ENCODE assay signal across 15 cellular contexts in the genomic region with DNA sequence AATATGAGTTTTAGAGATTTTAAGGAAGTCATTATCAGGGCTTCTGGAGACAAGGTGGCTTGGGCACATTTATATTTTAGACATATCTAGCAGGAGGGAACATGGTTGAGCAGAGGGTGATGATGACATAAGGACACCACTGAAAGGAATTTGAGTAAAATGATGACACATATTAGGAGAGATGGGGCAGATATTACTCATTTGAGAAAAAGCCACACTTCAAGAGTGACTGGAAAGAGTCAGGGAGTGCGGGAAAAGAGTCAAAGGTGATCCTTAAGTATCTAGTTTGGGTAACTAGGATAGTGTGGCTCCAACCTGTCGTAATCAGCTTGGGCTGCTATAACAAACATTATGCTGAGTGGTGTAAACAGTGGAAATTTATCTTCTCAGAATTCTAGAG.
"Had no signal": no experiment of that assay in that cellular context is flagged by ENCODE, and none has a peak within 500 bp of the region (broad histone marks: within the 10 kb centered on the region; RNA-seq: fewer than 3 reads in every experiment).

No MANE protein-coding gene starts in this region.

- H3K27me3 Mint-ChIP-seq: central memory CD8-positive, alpha-beta T cell; naive thymus-derived CD8-positive, alpha-beta T cell had no signal

- H3K4me3 Mint-ChIP-seq: central memory CD8-positive, alpha-beta T cell; immature natural killer cell; naive thymus-derived CD8-positive, alpha-beta T cell had no signal

- ATAC-seq: esophagus mucosa; mucosa of descending colon; naive thymus-derived CD8-positive, alpha-beta T cell; psoas muscle; sciatic nerve had no signal

- DNase-seq: cortex of kidney; dorsolateral prefrontal cortex; effector CD8-positive, alpha-beta T cell; immature natural killer cell; kidney; mucosa of descending colon; naive thymus-derived CD8-positive, alpha-beta T cell; psoas muscle; retina; stimulated activated CD4-positive, alpha-beta T cell treated with anti-CD3 and anti-CD28 coated beads, Interleukin-2, amount 100 ng/mL, for 24 hours; stimulated activated CD4-positive, alpha-beta T cell treated with anti-CD3 and anti-CD28 coated beads, Interleukin-4, amount 100 ng/mL, for 4 hours; stimulated activated naive CD4-positive, alpha-beta T cell treated with Interleukin-2 at 50 U/mL for 16 hours had no signal

- H3K27ac Mint-ChIP-seq: immature natural killer cell; naive thymus-derived CD8-positive, alpha-beta T cell had no signal

- H3K4me1 Mint-ChIP-seq: central memory CD8-positive, alpha-beta T cell had no signal
